In the genomic region with DNA sequence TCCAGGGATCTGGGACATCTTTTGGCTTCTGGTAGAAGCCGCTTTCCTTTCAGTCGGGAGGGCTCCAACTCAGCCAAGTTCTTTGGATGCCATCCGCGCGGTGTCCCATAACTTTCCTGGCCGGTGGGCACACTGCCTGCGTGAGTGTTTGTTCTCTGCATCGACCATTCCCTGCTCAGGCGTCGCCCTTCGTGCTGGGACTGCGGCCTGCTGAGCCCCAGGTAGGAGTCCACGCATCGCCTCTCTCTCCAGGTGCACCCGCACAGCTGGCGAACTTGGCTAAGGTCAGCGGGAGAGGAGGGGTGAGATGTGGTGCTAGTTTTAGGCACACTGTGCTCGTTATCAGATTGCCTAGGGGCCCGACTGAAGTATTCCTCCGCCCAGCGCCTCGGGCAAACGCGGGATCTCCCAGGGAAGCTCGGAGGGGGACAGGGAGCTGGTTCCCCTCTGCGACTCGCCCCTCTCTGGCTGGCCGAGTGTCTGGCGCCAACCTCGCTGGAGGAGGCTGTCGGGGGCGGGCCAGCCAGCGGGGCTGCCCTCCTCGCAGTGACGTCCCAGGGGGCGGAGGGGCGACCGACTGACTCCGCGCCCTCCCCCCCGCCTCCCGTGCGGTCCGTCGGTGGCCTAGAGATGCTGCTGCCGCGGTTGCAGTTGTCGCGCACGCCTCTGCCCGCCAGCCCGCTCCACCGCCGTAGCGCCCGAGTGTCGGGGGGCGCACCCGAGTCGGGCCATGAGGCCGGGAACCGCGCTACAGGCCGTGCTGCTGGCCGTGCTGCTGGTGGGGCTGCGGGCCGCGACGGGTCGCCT, we compare ENCODE assay signal across 8 cellular contexts. TPM values are rescaled to one million over a fixed set of nuclear protein-coding genes. Genes with fewer than 3 reads are reported as not detected.
DNase-seq lines count a peak whose midpoint lies in the region; ATAC-seq lines count a peak whose summit lies in the region.

A gene with protein sequence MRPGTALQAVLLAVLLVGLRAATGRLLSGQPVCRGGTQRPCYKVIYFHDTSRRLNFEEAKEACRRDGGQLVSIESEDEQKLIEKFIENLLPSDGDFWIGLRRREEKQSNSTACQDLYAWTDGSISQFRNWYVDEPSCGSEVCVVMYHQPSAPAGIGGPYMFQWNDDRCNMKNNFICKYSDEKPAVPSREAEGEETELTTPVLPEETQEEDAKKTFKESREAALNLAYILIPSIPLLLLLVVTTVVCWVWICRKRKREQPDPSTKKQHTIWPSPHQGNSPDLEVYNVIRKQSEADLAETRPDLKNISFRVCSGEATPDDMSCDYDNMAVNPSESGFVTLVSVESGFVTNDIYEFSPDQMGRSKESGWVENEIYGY (plus strand): TSS at position 607 of the 807 bp plus-strand sequence. CDS start 124 bp downstream, at position 731.

- intact Hi-C loops in activated CD4-positive, alpha-beta T cell treated with anti-CD3 and anti-CD28 coated beads for 36 hours (cut with DNase I, micrococcal nuclease): no loop called here

- peak within 1 kb of the TSS; percentile 68 for H3K27ac Mint-ChIP-seq in activated CD4-positive, alpha-beta T cell treated with anti-CD3 and anti-CD28 coated beads for 36 hours

- POLR2A ChIA-PET in activated CD4-positive, alpha-beta T cell treated with anti-CD3 and anti-CD28 coated beads for 36 hours (lab: Charles Lee): interaction anchor here (0.6 to 1.3 kb wide), 2 partner anchors 9 to 36 kb away, joined by 3 to 4 read pairs; no protein-coding TSS in a partner anchor

- H3K36me3 Mint-ChIP-seq in activated CD4-positive, alpha-beta T cell treated with anti-CD3 and anti-CD28 coated beads for 36 hours (ENCODE audit: low read depth): no peaks in the 10 kb centered on the region

- peaks cover 3% of the 10 kb centered on the region for H3K9me3 Mint-ChIP-seq in activated CD4-positive, alpha-beta T cell treated with anti-CD3 and anti-CD28 coated beads for 36 hours (ENCODE audit: low read depth)

- peak within 1 kb of the TSS; percentile 68 for H3K4me3 Mint-ChIP-seq in activated CD4-positive, alpha-beta T cell treated with anti-CD3 and anti-CD28 coated beads for 36 hours

- peak; percentile 63 for DNase-seq in activated CD4-positive, alpha-beta T cell treated with anti-CD3 and anti-CD28 coated beads for 36 hours
- DNase-seq in activated CD4-positive, alpha-beta T cell treated with anti-CD3 and anti-CD28 coated beads for 1 hour: no peak
- DNase-seq in T1000 (lab: John Stamatoyannopoulos, UW) (peak; percentile 34), dermis blood vessel endothelial cell (peak; percentile 32), left kidney (ENCODE audit: low read depth, low spot score) (peak; percentile 83), NCI-H2196 (lab: John Stamatoyannopoulos, UW; ENCODE audit: unreplicated experiment) (no peak)
- DNase-seq in stimulated activated CD8-positive, alpha-beta memory T cell treated with anti-CD3 and anti-CD28 coated beads, Interleukin-12 subunit alpha, Interleukin-12 subunit beta, amount 100 ng/mL, for 4 hours (ENCODE audit: low read depth): peak; percentile 30

- CTCF ChIA-PET in activated CD4-positive, alpha-beta T cell treated with anti-CD3 and anti-CD28 coated beads for 36 hours (lab: Charles Lee): no interaction called here

- H3K4me1 Mint-ChIP-seq in activated CD4-positive, alpha-beta T cell treated with anti-CD3 and anti-CD28 coated beads for 36 hours: peaks cover 27% of the 10 kb centered on the region

- peaks cover 50% of the 10 kb centered on the region for H3K27me3 Mint-ChIP-seq in activated CD4-positive, alpha-beta T cell treated with anti-CD3 and anti-CD28 coated beads for 36 hours

- ATAC-seq in activated CD4-positive, alpha-beta T cell treated with anti-CD3 and anti-CD28 coated beads for 36 hours: peak; percentile 39
- no peak for ATAC-seq in HG03139 (IDR thresholded peaks at IDR 0.05; ENCODE audit: unreplicated experiment)

RNA-seq across cellular contexts. Expression of the gene that starts here (rescaled TPM):
- total RNA-seq in activated CD4-positive, alpha-beta T cell treated with anti-CD3 and anti-CD28 coated beads for 36 hours: 1 to 10 TPM; 5.5 to 5.6 TPM
- total RNA-seq in dermis blood vessel endothelial cell: 71.8 and 91.7 TPM in 2 replicates

Comparison
In these comparisons a context has a peak if more than half of its experiments do, and no peak if none do; other contexts are left out.
1. RNA of the gene that starts here (total RNA-seq): 71.8 to 91.7 TPM in dermis blood vessel endothelial cell; 5.5 to 5.6 TPM in activated CD4-positive, alpha-beta T cell treated with anti-CD3 and anti-CD28 coated beads for 36 hours; every median in the first group is over 10 times any median in the second.
2. DNase-seq: peak in activated CD4-positive, alpha-beta T cell treated with anti-CD3 and anti-CD28 coated beads for 36 hours (single experiment), T1000 (single experiment), dermis blood vessel endothelial cell (single experiment), left kidney (single experiment) and stimulated activated CD8-positive, alpha-beta memory T cell treated with anti-CD3 and anti-CD28 coated beads, Interleukin-12 subunit alpha, Interleukin-12 subunit beta, amount 100 ng/mL, for 4 hours (single experiment); none in activated CD4-positive, alpha-beta T cell treated with anti-CD3 and anti-CD28 coated beads for 1 hour (single experiment) and NCI-H2196 (single experiment).